Comparison of ENCODE assay signal across 1 cellular context in the genomic region with DNA sequence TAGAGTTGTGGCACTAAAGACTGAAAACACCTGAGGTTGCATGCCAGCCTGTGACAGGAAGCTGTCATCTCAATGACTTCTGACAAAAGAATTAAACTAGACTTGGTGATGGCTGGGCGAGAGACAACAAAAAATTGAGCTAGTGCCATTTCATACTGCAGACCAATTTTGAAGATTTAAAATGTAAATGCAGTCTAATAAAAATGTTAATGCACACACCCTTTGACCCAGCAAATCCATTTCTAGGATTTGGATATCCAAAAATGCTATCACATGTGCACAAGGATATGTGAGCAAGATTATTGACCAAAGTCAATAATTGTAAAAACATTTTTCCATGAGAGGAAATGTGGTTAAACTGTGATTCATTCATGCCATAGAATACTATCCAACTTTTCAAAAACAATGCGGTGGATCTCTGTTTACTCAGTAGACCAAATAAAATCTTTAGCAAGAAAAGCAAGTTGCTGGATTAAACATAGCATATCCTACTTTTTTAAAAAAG.
TF ChIP-seq lines count a peak whose summit lies in the region.

No MANE protein-coding gene starts in this region.

TF ChIP-seq in endothelial cell of umbilical vein, 7 proteins besides CTCF, POLR2A, EP300 and RAD21:
- TF ChIP-seq EZH2 (IDR thresholded peaks at IDR 0.05; ENCODE audit: borderline replicate concordance, low read depth, low read length, severe bottlenecking) (no peak), POLR2AphosphoS5 (IDR thresholded peaks at IDR 0.05; ENCODE audit: insufficient read depth, low read depth, low read length) (no peak), GATA2 (IDR thresholded peaks at IDR 0.05; ENCODE audit: insufficient read depth, insufficient read length, low read depth, low read length) (no peak), JUN (IDR thresholded peaks at IDR 0.05; ENCODE audit: borderline replicate concordance, insufficient read depth, insufficient read length, low read depth) (no peak), MYC (IDR thresholded peaks at IDR 0.05; ENCODE audit: low read depth, low read length) (no peak), FOS (IDR thresholded peaks at IDR 0.05; ENCODE audit: borderline replicate concordance, insufficient read depth, low read length) (no peak)
- TF ChIP-seq, protein P1, sequence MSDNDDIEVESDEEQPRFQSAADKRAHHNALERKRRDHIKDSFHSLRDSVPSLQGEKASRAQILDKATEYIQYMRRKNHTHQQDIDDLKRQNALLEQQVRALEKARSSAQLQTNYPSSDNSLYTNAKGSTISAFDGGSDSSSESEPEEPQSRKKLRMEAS (IDR thresholded peaks at IDR 0.05; ENCODE audit: insufficient read depth, insufficient read length) = no peak
